ENCODE assay signal across 24 cellular contexts in the genomic region with DNA sequence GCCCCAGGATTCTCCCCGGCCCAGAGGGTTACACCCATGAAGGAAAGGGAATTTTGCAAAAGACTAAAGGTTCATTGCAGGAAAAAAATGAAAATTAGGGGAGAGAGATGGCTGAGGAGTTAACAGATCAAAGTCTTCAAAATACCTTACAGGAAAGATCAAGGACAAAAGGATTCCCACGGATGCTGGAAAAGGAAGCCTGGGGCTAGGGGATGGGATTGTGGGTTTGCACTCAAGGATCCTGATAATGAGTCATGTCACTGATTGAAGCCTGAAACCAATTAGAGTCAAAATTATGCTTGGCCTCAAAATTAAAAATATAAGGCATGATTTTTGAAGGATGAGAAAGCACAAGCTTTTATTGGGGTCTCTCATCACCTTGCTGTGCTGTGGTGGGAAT. TPM values are rescaled to one million over a fixed set of nuclear protein-coding genes. Genes with fewer than 3 reads are reported as not detected.
DNase-seq lines count a peak whose midpoint lies in the region; FAIRE-seq and TF ChIP-seq lines count a peak whose summit lies in the region.
"Had no signal": no experiment of that assay in that cellular context is flagged by ENCODE, and none has a peak within 500 bp of the region (broad histone marks: within the 10 kb centered on the region; RNA-seq: fewer than 3 reads in every experiment).

No MANE protein-coding gene starts in this region.

- peaks cover 22% of the 10 kb centered on the region for H3K9me3 Mint-ChIP-seq in endodermal cell

- peaks cover 33% of the 10 kb centered on the region for H3K79me1 ChIP-seq in trophoblast cell (ENCODE audit: low read length)

- no peak for TF ChIP-seq CTCF in endodermal cell (conservative IDR thresholded peaks at IDR 0.05)

- FAIRE-seq in GM12892 (lab: Jason Lieb, UNC) (no peak), HTR-8/SVneo (lab: Jason Lieb, UNC) (no peak)
- FAIRE-seq: A549, G401.6, GM19239, H1 had no signal

- H3K36me3 ChIP-seq in endodermal cell (ENCODE audit: control insufficient read depth, insufficient read depth, low read length), result no peaks in the 10 kb centered on the region
- H3K36me3 ChIP-seq in trophoblast cell (ENCODE audit: control insufficient read depth in 1 of 2, insufficient read depth in 2 of 2, low read length in 2 of 2), result no peaks in the 10 kb centered on the region
- H3K36me3 ChIP-seq: BE2C; BLaER1 treated with 17β-estradiol and CSF1 and Interleukin-3, amounts not matched to agents 10 nM and 100 nM had no signal

- WGBS in endodermal cell (ENCODE audit: insufficient coverage in 1 of 2, insufficient read length in 1 of 2), 2 experiments, result 88 to 100% methylated on average over 1 to 2 of the region's 2 CpGs
- WGBS in trophoblast cell (ENCODE audit: extremely low coverage, insufficient coverage, insufficient read length), result no CpG with 5 or more reads among the region's 2 CpGs

- peaks cover 26% of the 10 kb centered on the region for H3K27me3 Mint-ChIP-seq in endodermal cell (ENCODE audit: insufficient read depth)

- H3K27ac ChIP-seq in endodermal cell (ENCODE audit: low read depth, low read length), result no peak overlapping the region
- peak overlapping the region; percentile 60 for H3K27ac ChIP-seq in trophoblast cell (ENCODE audit: low read depth, low read length)
- H3K27ac ChIP-seq: A549; BLaER1 treated with 17β-estradiol and CSF1 and Interleukin-3, amounts not matched to agents 10 nM and 100 nM; GM23248 had no signal

- H4K91ac ChIP-seq in trophoblast cell (ENCODE audit: low read depth, low read length), result peak overlapping the region; percentile 91

- no peak overlapping the region for H3K4ac ChIP-seq in trophoblast cell (ENCODE audit: low read depth, low read length)

- H2AFZ ChIP-seq in trophoblast cell (ENCODE audit: insufficient read depth, low read length, poor library complexity), result no peak overlapping the region
- H2AFZ ChIP-seq: GM23248 had no signal

- H3K4me3 Mint-ChIP-seq in endodermal cell, result no peak overlapping the region
- H3K4me3 Mint-ChIP-seq: CD14-positive monocyte; CD4-positive, alpha-beta memory T cell had no signal

- H2BK120ac ChIP-seq in trophoblast cell (ENCODE audit: insufficient read depth, low read length, poor library complexity), result peak overlapping the region; percentile 74

- TF ChIP-seq POLR2A in GM12892 (IDR thresholded peaks at IDR 0.05; ENCODE audit: low read depth, low read length), result no peak

- peaks cover 3% of the 10 kb centered on the region for H3K4me1 Mint-ChIP-seq in endodermal cell
- H3K4me1 Mint-ChIP-seq: CD14-positive monocyte had no signal

- peak overlapping the region; percentile 85 for H2BK5ac ChIP-seq in trophoblast cell (ENCODE audit: low read depth, low read length, poor library complexity)

- H3K9ac ChIP-seq in endodermal cell (ENCODE audit: extremely low read depth, low read length, poor library complexity, severe bottlenecking), result no peak overlapping the region
- no peak overlapping the region for H3K9ac ChIP-seq in trophoblast cell (ENCODE audit: low read length)
- H3K9ac ChIP-seq: BLaER1 treated with 17β-estradiol and CSF1 and Interleukin-3, amounts not matched to agents 10 nM and 100 nM; GM23248 had no signal

- no peak overlapping the region for H3K23ac ChIP-seq in trophoblast cell (ENCODE audit: low read length)

- peak overlapping the region; percentile 49 for H3K14ac ChIP-seq in trophoblast cell (ENCODE audit: low read length)

- H2AK5ac ChIP-seq in trophoblast cell (ENCODE audit: low read length), result peak overlapping the region; percentile 90

- no peak overlapping the region for H3K18ac ChIP-seq in trophoblast cell (ENCODE audit: low read length)

- H3K27me3 ChIP-seq in endodermal cell (ENCODE audit: control insufficient read depth, insufficient read depth, low read length, poor library complexity, severe bottlenecking) (no peaks in the 10 kb centered on the region), trophoblast cell (ENCODE audit: insufficient read depth, low read length) (no peaks in the 10 kb centered on the region)
- H3K27me3 ChIP-seq: BLaER1 treated with 17β-estradiol and CSF1 and Interleukin-3, amounts not matched to agents 10 nM and 100 nM had no signal

- H3K4me2 ChIP-seq in trophoblast cell (ENCODE audit: low read length), result no peak overlapping the region
- H3K4me2 ChIP-seq: A549; BLaER1 treated with 17β-estradiol and CSF1 and Interleukin-3, amounts not matched to agents 10 nM and 100 nM had no signal

- H3K36me3 Mint-ChIP-seq in endodermal cell (ENCODE audit: low read depth), result no peaks in the 10 kb centered on the region
- H3K36me3 Mint-ChIP-seq: CD14-positive monocyte; CD4-positive, alpha-beta memory T cell had no signal

- peak overlapping the region; percentile 46 for H4K8ac ChIP-seq in trophoblast cell (ENCODE audit: low read depth, low read length)

- H3K4me1 ChIP-seq in endodermal cell (ENCODE audit: control insufficient read depth, insufficient read depth, low read length) (no peaks in the 10 kb centered on the region), trophoblast cell (ENCODE audit: control insufficient read depth in 1 of 2, insufficient read depth in 2 of 2, low read length in 2 of 2) (peaks cover 28 to 36% of the 10 kb centered on the region in 2 experiments)
- H3K4me1 ChIP-seq: A549, BE2C, Caco-2 had no signal

- no peak overlapping the region for H3K4me3 ChIP-seq in endodermal cell (ENCODE audit: low read length)
- no peak overlapping the region for H3K4me3 ChIP-seq in trophoblast cell (ENCODE audit: low read depth, low read length)
- H3K4me3 ChIP-seq: A549; BLaER1 treated with 17β-estradiol and CSF1 and Interleukin-3, amounts not matched to agents 10 nM and 100 nM; GM23248 had no signal

- peaks cover 19% of the 10 kb centered on the region for H3K9me3 ChIP-seq in endodermal cell (ENCODE audit: control insufficient read depth, low read length)
- peaks cover 3% of the 10 kb centered on the region for H3K9me3 ChIP-seq in trophoblast cell (ENCODE audit: insufficient read depth, low read depth, low read length)
- H3K9me3 ChIP-seq: BE2C, Caco-2 had no signal

- no peak overlapping the region for H3K27ac Mint-ChIP-seq in endodermal cell
- H3K27ac Mint-ChIP-seq: CD14-positive monocyte had no signal

- no peak overlapping the region for H4K12ac ChIP-seq in trophoblast cell (ENCODE audit: low read depth, low read length)

- DNase-seq in RPMI7951 (ENCODE audit: low read depth) (peak; percentile 57), endodermal cell (peak; percentile 5), islet precursor cell (peak; percentile 87), trophoblast cell (no peak), GM12892 (ENCODE audit: insufficient read length) (no peak), HTR-8/SVneo (ENCODE audit: insufficient read length, low spot score) (no peak), retina (no peak)
- DNase-seq: 8988T; ACHN; AML-193; BE2C; Caco-2; CD4-positive, alpha-beta memory T cell; DMS153; DND-41; GM23248; H7; HCEC 1CT had no signal

- H2BK12ac ChIP-seq in trophoblast cell (ENCODE audit: low read length), result peak overlapping the region; percentile 52

- H3K79me2 ChIP-seq in trophoblast cell (ENCODE audit: control insufficient read depth, insufficient read depth, low read length, poor library complexity), result peaks cover 10% of the 10 kb centered on the region

RNA-seq across cellular contexts. Expression of a gene that starts 32.6 kb away (rescaled TPM):
- 261 and 316 TPM in 2 replicates for total RNA-seq in RPMI7951 (2014; rRNA removed; shearing (Covaris generic))
- total RNA-seq in endodermal cell, result 10 to 100 TPM; 66.3 to 72.7 TPM
- polyA plus RNA-seq in endodermal cell (2013, experiment 1 of 2), result 116 TPM
- 104 TPM for polyA plus RNA-seq in endodermal cell (2013, experiment 2 of 2)
- 29.9 and 33.6 TPM in 2 replicates for polyA plus RNA-seq in trophoblast cell (2013)
- polyA plus RNA-seq in GM12892 (2012; ENCODE audit: missing spikeins), result 48.5 TPM

Comparison
In these comparisons a context has a peak if more than half of its experiments do, and no peak if none do; other contexts are left out.
1. DNase-seq: peak in RPMI7951 (single experiment), endodermal cell (single experiment) and islet precursor cell (single experiment); none in trophoblast cell (0 of 2), GM12892 (single experiment), HTR-8/SVneo (single experiment) and retina (single experiment).